In genomic region chr1:165629848-165630628, GRCh38 we compare ENCODE assay signal across 8 cellular contexts. TPM values are rescaled to one million over a fixed set of nuclear protein-coding genes. Genes with fewer than 3 reads are reported as not detected.
DNase-seq lines count a peak whose midpoint lies in the region; ATAC-seq and TF ChIP-seq lines count a peak whose summit lies in the region.

No MANE protein-coding gene starts in this region.

- no peaks in the 10 kb centered on the region for H3K27me3 ChIP-seq in kidney epithelial cell (ENCODE audit: control insufficient read depth, insufficient read depth, low read length)
- H3K27me3 ChIP-seq in upper lobe of left lung, result no peaks in the 10 kb centered on the region

- no peaks in the 10 kb centered on the region for H3K9me3 ChIP-seq in upper lobe of left lung

- H3K36me3 ChIP-seq in kidney epithelial cell (ENCODE audit: control insufficient read depth, insufficient read depth, low read length) (no peaks in the 10 kb centered on the region), upper lobe of left lung (no peaks in the 10 kb centered on the region)

- peak; percentile 52 for DNase-seq in NCI-H1436 (lab: John Stamatoyannopoulos, UW)
- DNase-seq in NCI-H1436 treated with DMSO at 0.1 percent for 48 hours (lab: John Stamatoyannopoulos, UW), result no peak
- no peak for DNase-seq in kidney epithelial cell (ENCODE audit: low read depth)
- DNase-seq in upper lobe of left lung, result no peak
- no peak for DNase-seq in GF-D8 (lab: John Stamatoyannopoulos, UW)
- DNase-seq in effector CD4-positive, alpha-beta T cell, result no peak

- H3K27ac ChIP-seq in upper lobe of left lung, result peak overlapping the region; percentile 86 to 96 (median 88)

- H3K4me3 ChIP-seq in WI38 (ENCODE audit: low read depth, low read length) (peak overlapping the region; percentile 83), kidney epithelial cell (ENCODE audit: low read depth, low read length) (peak overlapping the region; percentile 99), upper lobe of left lung (peak overlapping the region; percentile 34 to 96 (median 78))

- 6 to 8% methylated on average over 26 of the region's 26 CpGs for WGBS in upper lobe of left lung, 2 donors

- no peak for TF ChIP-seq POLR2A in upper lobe of left lung (IDR thresholded peaks at IDR 0.05)

- TF ChIP-seq CTCF in WI38 (IDR thresholded peaks at IDR 0.05; ENCODE audit: low read depth, low read length), result no peak
- no peak for TF ChIP-seq CTCF in kidney epithelial cell (IDR thresholded peaks at IDR 0.05; ENCODE audit: insufficient read depth, low read length, poor library complexity, severe bottlenecking)
- TF ChIP-seq CTCF in upper lobe of left lung (IDR thresholded peaks at IDR 0.05), result no peak

- H3K4me1 ChIP-seq in upper lobe of left lung, result peaks cover 27 to 36% (median 33%) of the 10 kb centered on the region in 4 donors

- TF ChIP-seq EP300 in upper lobe of left lung (IDR thresholded peaks at IDR 0.05), result no peak

- peak; percentile 5 for ATAC-seq in HG03432 (IDR thresholded peaks at IDR 0.05; ENCODE audit: unreplicated experiment)
- no peak for ATAC-seq in upper lobe of left lung (ENCODE audit: low FRiP score in 2 of 2)

RNA-seq across cellular contexts. Expression of gene MGST3, which starts 1.0 kb away (rescaled TPM):
- total RNA-seq in kidney epithelial cell (122 and 150 TPM in 2 replicates), upper lobe of left lung (100 to 1,000 TPM in 5 of 6 donors, 10 to 100 TPM in 1; 49.2 to 250 (median 202) TPM)
